1 cellular context compared by ENCODE assay signal in genomic region chr10:30928742-30929141, GRCh38.
TF ChIP-seq lines count a peak whose summit lies in the region.

No MANE protein-coding gene starts in this region.

TF ChIP-seq in SK-N-SH, 30 proteins besides CTCF, POLR2A, EP300 and RAD21 (continued from another document):
- TF ChIP-seq PBX3 (IDR thresholded peaks at IDR 0.05) (no peak), YY1 (IDR thresholded peaks at IDR 0.05; ENCODE audit: low read depth) (no peak), SIN3A (IDR thresholded peaks at IDR 0.05; ENCODE audit: borderline replicate concordance, low read depth, low read length) (no peak), FOXJ3 (CRISPR knock-in tag; IDR thresholded peaks at IDR 0.05) (no peak), GATA2 (CRISPR knock-in tag; IDR thresholded peaks at IDR 0.05) (no peak), POLR2AphosphoS5 (IDR thresholded peaks at IDR 0.05; ENCODE audit: low read depth, low read length) (no peak), NRF1 (IDR thresholded peaks at IDR 0.05; ENCODE audit: low read depth, low read length) (no peak), USF2 (IDR thresholded peaks at IDR 0.05; ENCODE audit: borderline replicate concordance, low read depth, low read length) (no peak), MXI1 (IDR thresholded peaks at IDR 0.05; ENCODE audit: low read depth, low read length) (no peak), GABPA (IDR thresholded peaks at IDR 0.05; ENCODE audit: low read depth) (no peak)
